Comparison of ENCODE assay signal across 8 cellular contexts in genomic region chr15:85047271-85047948, GRCh38.
A peak's percentile ranks its signal among the peaks of the same experiment; 100 is the strongest.
DNase-seq lines count a peak whose midpoint lies in the region; ATAC-seq and TF ChIP-seq lines count a peak whose summit lies in the region.
"Had no signal": no experiment of that assay in that cellular context is flagged by ENCODE, and none has a peak within 500 bp of the region (broad histone marks: within the 10 kb centered on the region; RNA-seq: fewer than 3 reads in every experiment).

No MANE protein-coding gene starts in this region.

- no peaks in the 10 kb centered on the region for H3K9me3 ChIP-seq in RWPE2 (ENCODE audit: severe bottlenecking)

- H3K27me3 Mint-ChIP-seq in GM23338 (ENCODE audit: insufficient read depth, low read depth, poor library complexity): no peaks in the 10 kb centered on the region
- no peaks in the 10 kb centered on the region for H3K27me3 Mint-ChIP-seq in progenitor cell of endocrine pancreas
- no peaks in the 10 kb centered on the region for H3K27me3 Mint-ChIP-seq in CD14-positive monocyte (ENCODE audit: low read depth in 3 of 3)

- TF ChIP-seq CTCF in GM23338 (conservative IDR thresholded peaks at IDR 0.05; ENCODE audit: low read depth in 2 of 2): no peak
- no peak for TF ChIP-seq CTCF in RWPE2 (IDR thresholded peaks at IDR 0.05; ENCODE audit: poor library complexity, severe bottlenecking)
- TF ChIP-seq CTCF in progenitor cell of endocrine pancreas (IDR thresholded peaks at IDR 0.05; ENCODE audit: unreplicated experiment): no peak
- no peak for TF ChIP-seq CTCF in CD14-positive monocyte (IDR thresholded peaks at IDR 0.05)

- H3K4me3 ChIP-seq in GM23338: no peak overlapping the region
- no peak overlapping the region for H3K4me3 ChIP-seq in RWPE2 (ENCODE audit: severe bottlenecking)

- H3K27ac ChIP-seq in GM23338 (ENCODE audit: low read depth): no peak overlapping the region
- peak overlapping the region; percentile 83 for H3K27ac ChIP-seq in RWPE2 (ENCODE audit: poor library complexity, severe bottlenecking)

- H4K20me1 ChIP-seq in GM23338 (replicated peaks; ENCODE audit: insufficient read depth): no peaks in the 10 kb centered on the region

- H3K9me3 Mint-ChIP-seq in GM23338 (no peaks in the 10 kb centered on the region), progenitor cell of endocrine pancreas (ENCODE audit: low read depth) (peaks cover 3% of the 10 kb centered on the region), CD14-positive monocyte (peaks cover 0 to 2% (median 0%) of the 10 kb centered on the region in 7 donors)
- H3K9me3 Mint-ChIP-seq: T-helper 1 cell treated with Interleukin-12 subunit alpha and Interleukin-12 subunit beta and Interleukin-4 antibody, amounts not matched to agents 30 μg/mL and 1 μg/mL, for 36 hours had no signal

- DNase-seq in GM23338 (ENCODE audit: low spot score) (peak; percentile 21), RWPE2 (ENCODE audit: low spot score) (no peak), fibroblast of peridontal ligament (ENCODE audit: extremely low read depth) (peak; percentile 94), progenitor cell of endocrine pancreas (ENCODE audit: low spot score, unreplicated experiment) (no peak), CD14-positive monocyte (ENCODE audit: low spot score) (no peak), NK-92 (lab: John Stamatoyannopoulos, UW; ENCODE audit: unreplicated experiment) (no peak)
- DNase-seq in stimulated activated CD4-positive, alpha-beta T cell treated with anti-CD3 and anti-CD28 coated beads, Interleukin-4, amount 100 ng/mL, for 4 hours: no peak

- intact Hi-C loops in CD14-positive monocyte (cut with micrococcal nuclease): loop anchor here in 1 of 2 donors (5.0 kb wide), 1 partner anchor 95 kb away; no protein-coding TSS in a partner anchor

- no peaks in the 10 kb centered on the region for H3F3A ChIP-seq in GM23338 (replicated peaks; ENCODE audit: low read depth)

- H3K4me3 Mint-ChIP-seq in GM23338 (no peak overlapping the region), progenitor cell of endocrine pancreas (ENCODE audit: low read depth) (no peak overlapping the region), CD14-positive monocyte (no peak overlapping the region)
- H3K4me3 Mint-ChIP-seq: T-helper 1 cell treated with Interleukin-12 subunit alpha and Interleukin-12 subunit beta and Interleukin-4 antibody, amounts not matched to agents 30 μg/mL and 1 μg/mL, for 36 hours had no signal

- no peaks in the 10 kb centered on the region for H3K36me3 Mint-ChIP-seq in GM23338 (ENCODE audit: low read depth)
- no peaks in the 10 kb centered on the region for H3K36me3 Mint-ChIP-seq in progenitor cell of endocrine pancreas (ENCODE audit: insufficient read depth)
- H3K36me3 Mint-ChIP-seq in CD14-positive monocyte: no peaks in the 10 kb centered on the region

- peaks cover 4% of the 10 kb centered on the region; the same call in 1 of the 2 replicates for H3K79me2 ChIP-seq in GM23338 (replicated peaks; ENCODE audit: insufficient read depth)

- H3K27me3 ChIP-seq in GM23338 (ENCODE audit: insufficient read depth) (no peaks in the 10 kb centered on the region), RWPE2 (ENCODE audit: insufficient read depth, poor library complexity, severe bottlenecking) (no peaks in the 10 kb centered on the region)

- H3K4me1 Mint-ChIP-seq in GM23338: peaks cover 8% of the 10 kb centered on the region; the same call in 2 of the 3 replicates
- H3K4me1 Mint-ChIP-seq in progenitor cell of endocrine pancreas (ENCODE audit: low read depth): peaks cover 14% of the 10 kb centered on the region
- peaks cover 7% of the 10 kb centered on the region for H3K4me1 Mint-ChIP-seq in CD14-positive monocyte

- H3K27ac Mint-ChIP-seq in GM23338: no peak overlapping the region
- H3K27ac Mint-ChIP-seq in progenitor cell of endocrine pancreas: peak overlapping the region; percentile 60
- H3K27ac Mint-ChIP-seq in CD14-positive monocyte: no peak overlapping the region
- H3K27ac Mint-ChIP-seq: T-helper 1 cell treated with Interleukin-12 subunit alpha and Interleukin-12 subunit beta and Interleukin-4 antibody, amounts not matched to agents 30 μg/mL and 1 μg/mL, for 36 hours had no signal

- ATAC-seq in GM23338 (no peak), RWPE2 (ENCODE audit: low read depth) (peak; percentile 96)

- no peak overlapping the region for H3K4me2 ChIP-seq in GM23338

- H3K36me3 ChIP-seq in GM23338 (ENCODE audit: insufficient read depth) (no peaks in the 10 kb centered on the region), RWPE2 (ENCODE audit: low read depth) (no peaks in the 10 kb centered on the region)

- H3K9me2 ChIP-seq in GM23338 (ENCODE audit: insufficient read depth): no peaks in the 10 kb centered on the region

- H3K4me1 ChIP-seq in GM23338 (ENCODE audit: insufficient read depth): 0 out of 2 replicates have a peak, but pooled peaks cover 4% of the 10 kb centered on the region
- peaks cover 26% of the 10 kb centered on the region for H3K4me1 ChIP-seq in RWPE2 (ENCODE audit: insufficient read depth, poor library complexity, severe bottlenecking)

- H2AFZ ChIP-seq in GM23338: no peak overlapping the region

TF ChIP-seq in GM23338, 12 proteins besides CTCF, POLR2A, EP300 and RAD21 (continues in another document):
- no peak for TF ChIP-seq STAT1 (IDR thresholded peaks at IDR 0.05; ENCODE audit: unreplicated experiment)
- TF ChIP-seq CREB1 (CRISPR knock-in tag; IDR thresholded peaks at IDR 0.05; ENCODE audit: low read depth): no peak
- TF ChIP-seq ETS1 (IDR thresholded peaks at IDR 0.05): no peak
- TF ChIP-seq ZNF462 (CRISPR knock-in tag; IDR thresholded peaks at IDR 0.05): no peak
- no peak for TF ChIP-seq ZNF114 (CRISPR knock-in tag; IDR thresholded peaks at IDR 0.05)
- TF ChIP-seq EZH2 (IDR thresholded peaks at IDR 0.05; ENCODE audit: low read depth, unreplicated experiment): no peak
- no peak for TF ChIP-seq POLR2AphosphoS5 (IDR thresholded peaks at IDR 0.05; ENCODE audit: low read depth)

Comparison
In these comparisons a context has a peak if more than half of its experiments do, and no peak if none do; other contexts are left out.
1. DNase-seq: peak in GM23338 (single experiment) and fibroblast of peridontal ligament (single experiment); none in RWPE2 (single experiment), progenitor cell of endocrine pancreas (single experiment), CD14-positive monocyte (single experiment), NK-92 (single experiment) and stimulated activated CD4-positive, alpha-beta T cell treated with anti-CD3 and anti-CD28 coated beads, Interleukin-4, amount 100 ng/mL, for 4 hours (0 of 2).